In the genomic region with DNA sequence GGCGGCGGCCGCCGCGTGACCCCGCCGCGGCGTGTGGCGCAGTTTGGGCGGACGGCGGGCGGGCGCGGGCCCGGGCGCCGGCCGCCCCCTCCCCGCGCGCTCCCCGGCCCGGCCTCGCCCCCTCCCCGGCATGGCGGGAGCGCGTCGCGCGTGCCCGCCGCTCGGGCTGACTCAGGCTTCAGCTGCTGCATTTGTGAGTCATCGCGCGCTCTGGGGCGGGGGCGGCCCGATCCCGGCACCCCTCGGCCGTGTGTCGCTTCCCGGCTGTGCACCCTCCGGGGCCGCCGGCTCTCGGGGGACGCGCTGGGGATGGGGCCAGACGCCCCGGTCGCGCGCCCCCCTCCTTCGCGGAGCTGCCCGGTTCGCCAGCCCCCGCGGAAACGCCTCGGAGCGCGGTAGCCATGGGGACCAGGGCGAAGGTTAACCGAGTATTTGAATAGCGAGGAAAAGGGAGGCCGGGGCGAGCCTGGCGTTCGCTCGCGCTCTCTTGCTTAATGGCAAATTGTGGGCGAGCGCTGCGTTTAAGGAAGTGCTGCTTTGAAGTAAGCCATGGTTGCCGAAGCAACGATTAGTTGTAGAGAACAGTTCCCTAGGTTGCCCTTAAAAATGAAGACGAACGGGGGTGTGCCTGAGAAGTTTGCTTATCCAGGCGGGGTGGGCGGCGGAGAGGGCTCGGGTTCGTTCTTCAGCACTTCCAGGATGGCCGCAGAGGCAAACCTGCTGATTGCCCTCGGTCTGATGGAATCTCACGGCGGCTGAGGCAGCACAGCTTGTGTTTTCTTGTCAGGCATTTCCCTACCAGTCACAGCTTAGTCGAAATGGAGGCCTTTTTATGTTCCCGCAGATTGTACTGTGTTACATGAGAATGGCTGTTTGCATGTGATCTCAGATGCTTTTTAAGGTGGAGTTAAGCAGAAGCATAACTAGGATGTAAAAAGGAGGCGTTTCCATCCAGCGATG, we compare ENCODE assay signal across 1 cellular context.
TF ChIP-seq lines count a peak whose summit lies in the region.

No MANE protein-coding gene starts in this region.

TF ChIP-seq in K562, 482 proteins besides CTCF, POLR2A, EP300 and RAD21 (continued from another document):
- TF ChIP-seq, protein P1, sequence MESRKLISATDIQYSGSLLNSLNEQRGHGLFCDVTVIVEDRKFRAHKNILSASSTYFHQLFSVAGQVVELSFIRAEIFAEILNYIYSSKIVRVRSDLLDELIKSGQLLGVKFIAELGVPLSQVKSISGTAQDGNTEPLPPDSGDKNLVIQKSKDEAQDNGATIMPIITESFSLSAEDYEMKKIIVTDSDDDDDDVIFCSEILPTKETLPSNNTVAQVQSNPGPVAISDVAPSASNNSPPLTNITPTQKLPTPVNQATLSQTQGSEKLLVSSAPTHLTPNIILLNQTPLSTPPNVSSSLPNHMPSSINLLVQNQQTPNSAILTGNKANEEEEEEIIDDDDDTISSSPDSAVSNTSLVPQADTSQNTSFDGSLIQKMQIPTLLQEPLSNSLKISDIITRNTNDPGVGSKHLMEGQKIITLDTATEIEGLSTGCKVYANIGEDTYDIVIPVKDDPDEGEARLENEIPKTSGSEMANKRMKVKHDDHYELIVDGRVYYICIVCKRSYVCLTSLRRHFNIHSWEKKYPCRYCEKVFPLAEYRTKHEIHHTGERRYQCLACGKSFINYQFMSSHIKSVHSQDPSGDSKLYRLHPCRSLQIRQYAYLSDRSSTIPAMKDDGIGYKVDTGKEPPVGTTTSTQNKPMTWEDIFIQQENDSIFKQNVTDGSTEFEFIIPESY (CRISPR knock-in tag; IDR thresholded peaks at IDR 0.05) = no peak
- TF ChIP-seq SPI1 (IDR thresholded peaks at IDR 0.05; ENCODE audit: borderline replicate concordance, low read depth, low read length) = peak; percentile 79; the same call in 1 of the 2 replicates
- no peak for TF ChIP-seq MYBL2 (IDR thresholded peaks at IDR 0.05; ENCODE audit: low read depth)
- no peak for TF ChIP-seq MYBL2 (CRISPR knock-in tag; IDR thresholded peaks at IDR 0.05; ENCODE audit: borderline replicate concordance)
- no peak for TF ChIP-seq ZNF124 (CRISPR knock-in tag; IDR thresholded peaks at IDR 0.05)
- TF ChIP-seq BCL6 (CRISPR knock-in tag; IDR thresholded peaks at IDR 0.05) = no peak
- TF ChIP-seq DACH1 (IDR thresholded peaks at IDR 0.05; ENCODE audit: partially characterized antibody) = no peak
- no peak for TF ChIP-seq ELF2 (CRISPR knock-in tag; IDR thresholded peaks at IDR 0.05)
- TF ChIP-seq RBM17 (IDR thresholded peaks at IDR 0.05; ENCODE audit: borderline replicate concordance, low read depth, low read length) = no peak
- TF ChIP-seq ZEB2 (IDR thresholded peaks at IDR 0.05) = no peak
- TF ChIP-seq, protein P2, sequence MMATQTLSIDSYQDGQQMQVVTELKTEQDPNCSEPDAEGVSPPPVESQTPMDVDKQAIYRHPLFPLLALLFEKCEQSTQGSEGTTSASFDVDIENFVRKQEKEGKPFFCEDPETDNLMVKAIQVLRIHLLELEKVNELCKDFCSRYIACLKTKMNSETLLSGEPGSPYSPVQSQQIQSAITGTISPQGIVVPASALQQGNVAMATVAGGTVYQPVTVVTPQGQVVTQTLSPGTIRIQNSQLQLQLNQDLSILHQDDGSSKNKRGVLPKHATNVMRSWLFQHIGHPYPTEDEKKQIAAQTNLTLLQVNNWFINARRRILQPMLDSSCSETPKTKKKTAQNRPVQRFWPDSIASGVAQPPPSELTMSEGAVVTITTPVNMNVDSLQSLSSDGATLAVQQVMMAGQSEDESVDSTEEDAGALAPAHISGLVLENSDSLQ (IDR thresholded peaks at IDR 0.05) = no peak
- TF ChIP-seq HMG20B (CRISPR knock-in tag; IDR thresholded peaks at IDR 0.05) = no peak
- no peak for TF ChIP-seq FOXK2 (conservative IDR thresholded peaks at IDR 0.05 in 1 of 2, IDR thresholded peaks at IDR 0.05 in 1 of 2; ENCODE audit: low read depth in 2 of 2)
- no peak for TF ChIP-seq FOXJ3 (CRISPR knock-in tag; IDR thresholded peaks at IDR 0.05)
- no peak for TF ChIP-seq ZNF583 (CRISPR knock-in tag; IDR thresholded peaks at IDR 0.05)
- TF ChIP-seq MAZ (CRISPR knock-in tag; conservative IDR thresholded peaks at IDR 0.05 in 1 of 2, IDR thresholded peaks at IDR 0.05 in 1 of 2) = peak in 1 of 2 experiments; percentile 36; a peak in 2 of 4 replicates
- TF ChIP-seq MTF1 (CRISPR knock-in tag; IDR thresholded peaks at IDR 0.05; ENCODE audit: borderline replicate concordance) = no peak
- no peak for TF ChIP-seq ZZZ3 (IDR thresholded peaks at IDR 0.05)
- no peak for TF ChIP-seq ZNF75A (CRISPR knock-in tag; IDR thresholded peaks at IDR 0.05)
